In genomic region chr15:42490743-42491539, GRCh38 we compare ENCODE assay signal across 8 cellular contexts. TPM values are rescaled to one million over a fixed set of nuclear protein-coding genes. Genes with fewer than 3 reads are reported as not detected.
DNase-seq lines count a peak whose midpoint lies in the region; ATAC-seq, FAIRE-seq and TF ChIP-seq lines count a peak whose summit lies in the region.

Gene ZNF106 (minus strand): TSS chr15:42491141. CDS start chr15:42472289, 18,852 bp downstream.

- H3K27me3 ChIP-seq in astrocyte (ENCODE audit: insufficient read depth, low read length) (no peaks in the 10 kb centered on the region), vagina (no peaks in the 10 kb centered on the region)

- no peak for FAIRE-seq in astrocyte (lab: Jason Lieb, UNC)

- TF ChIP-seq CTCF in astrocyte (IDR thresholded peaks at IDR 0.05; ENCODE audit: insufficient read depth, low read depth, low read length) (no peak), vagina (IDR thresholded peaks at IDR 0.05) (no peak)

- H3K27ac ChIP-seq in astrocyte (ENCODE audit: low read depth, low read length) (peak within 1 kb of the TSS; percentile 100), vagina (peak within 1 kb of the TSS; percentile 97)

- no peaks in the 10 kb centered on the region for H3K9me3 ChIP-seq in astrocyte (ENCODE audit: insufficient read depth, low read depth, low read length)
- no peaks in the 10 kb centered on the region for H3K9me3 ChIP-seq in vagina

- TF ChIP-seq POLR2A in vagina (IDR thresholded peaks at IDR 0.05): peak in 1 of 2 donors; percentile 81

- DNase-seq in GF-D8 (lab: John Stamatoyannopoulos, UW): peak; percentile 70
- DNase-seq in NCI-H2029 treated with DMSO at 0.1 percent for 48 hours (lab: John Stamatoyannopoulos, UW): peak; percentile 66
- peak; percentile 77 for DNase-seq in T-helper 22 cell (ENCODE audit: low read depth)
- peak; percentile 84 for DNase-seq in astrocyte (ENCODE audit: low read depth)
- peak; percentile 84 for DNase-seq in hepatic stellate cell (ENCODE audit: low spot score)
- DNase-seq in putamen (ENCODE audit: low spot score): peak; percentile 89
- no peak for DNase-seq in vagina (ENCODE audit: extremely low spot score in 2 of 2)

- peak within 1 kb of the TSS; percentile 98 for H3K9ac ChIP-seq in astrocyte (ENCODE audit: low read length)

- H4K20me1 ChIP-seq in astrocyte (ENCODE audit: insufficient read depth, low read length): peaks cover 5% of the 10 kb centered on the region

- intact Hi-C loops in vagina (cut with DNase I): no loop called here

- peak within 1 kb of the TSS; percentile 88 for H2AFZ ChIP-seq in astrocyte (ENCODE audit: low read depth, low read length)

- H3K4me2 ChIP-seq in astrocyte (ENCODE audit: low read length): peak within 1 kb of the TSS; percentile 99

- H3K27me3 Mint-ChIP-seq in astrocyte (ENCODE audit: low read depth, unreplicated experiment): no peaks in the 10 kb centered on the region

- peaks cover 23% of the 10 kb centered on the region for H3K4me1 Mint-ChIP-seq in astrocyte (ENCODE audit: low read depth, unreplicated experiment)

- ATAC-seq in HG02840 (IDR thresholded peaks at IDR 0.05; ENCODE audit: low FRiP score, unreplicated experiment): peak; percentile 66

- H3K4me3 Mint-ChIP-seq in astrocyte (ENCODE audit: unreplicated experiment): peak within 1 kb of the TSS; percentile 86

- H3K79me2 ChIP-seq in astrocyte (ENCODE audit: insufficient read depth, low read length): peaks cover 49% of the 10 kb centered on the region

- H3K36me3 ChIP-seq in astrocyte (ENCODE audit: insufficient read depth, low read length): no peaks in the 10 kb centered on the region
- no peaks in the 10 kb centered on the region for H3K36me3 ChIP-seq in vagina

- no peaks in the 10 kb centered on the region for H3K36me3 Mint-ChIP-seq in astrocyte (ENCODE audit: low read depth, unreplicated experiment)

- peak within 1 kb of the TSS; percentile 100 for H3K27ac Mint-ChIP-seq in astrocyte (ENCODE audit: unreplicated experiment)

- H3K9me3 Mint-ChIP-seq in astrocyte (ENCODE audit: unreplicated experiment): no peaks in the 10 kb centered on the region

- H3K4me3 ChIP-seq in astrocyte (ENCODE audit: insufficient read depth, low read depth, low read length) (peak within 1 kb of the TSS; percentile 91), vagina (peak within 1 kb of the TSS; percentile 85 to 93)

- H3K4me1 ChIP-seq in astrocyte (ENCODE audit: insufficient read depth, low read length): peaks cover 16% of the 10 kb centered on the region
- H3K4me1 ChIP-seq in vagina: peaks cover 40% of the 10 kb centered on the region

RNA-seq across cellular contexts. Expression of gene ZNF106, which starts in this region (rescaled TPM):
- total RNA-seq in astrocyte (60.3 and 69.6 TPM in 2 replicates), vagina (38.1 TPM)

Comparison
In these comparisons a context has a peak if more than half of its experiments do, and no peak if none do; other contexts are left out.
1. DNase-seq: peak in GF-D8 (single experiment), NCI-H2029 treated with DMSO at 0.1 percent for 48 hours (single experiment), T-helper 22 cell (single experiment), astrocyte (single experiment), hepatic stellate cell (single experiment) and putamen (single experiment); none in vagina (0 of 2).